8 cellular contexts compared by ENCODE assay signal in the genomic region with DNA sequence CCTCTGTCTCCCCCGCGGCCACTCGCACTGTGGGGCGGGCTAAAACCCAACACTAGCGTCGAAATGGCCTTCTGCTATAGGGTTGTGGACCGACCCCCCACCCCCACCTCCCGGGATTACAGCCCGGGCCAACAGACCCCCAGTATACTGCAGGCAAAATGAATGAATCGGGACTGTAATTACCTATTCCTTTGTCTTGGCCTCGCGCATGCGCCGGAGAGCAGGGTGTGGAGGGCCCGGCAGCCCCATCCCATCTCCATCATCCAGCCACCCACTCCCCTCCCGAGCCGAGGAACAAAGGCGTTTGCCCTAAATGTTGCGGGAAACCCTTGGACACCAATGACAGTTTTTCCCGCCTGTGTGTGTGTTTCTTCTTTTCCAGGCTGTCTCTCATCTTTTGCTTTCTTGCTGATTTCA. TPM values are rescaled to one million over a fixed set of nuclear protein-coding genes. Genes with fewer than 3 reads are reported as not detected.
A peak's percentile ranks its signal among the peaks of the same experiment; 100 is the strongest.
DNase-seq lines count a peak whose midpoint lies in the region; ATAC-seq and TF ChIP-seq lines count a peak whose summit lies in the region.

No MANE protein-coding gene starts in this region.

- intact Hi-C loops in posterior vena cava (cut with DNase I) = loop anchor here in 1 of 2 donors (10.0 kb wide), 1 partner anchor 1066 kb away; no protein-coding TSS in a partner anchor

- ATAC-seq in GM21390 (IDR thresholded peaks at IDR 0.05; ENCODE audit: unreplicated experiment) = peak; percentile 1

- peak overlapping the region; percentile 71 for H3K9ac ChIP-seq in mucosa of stomach (ENCODE audit: low read length)

- peaks cover 24% of the 10 kb centered on the region for H3K27me3 ChIP-seq in mucosa of stomach (ENCODE audit: control insufficient read depth, insufficient read depth, low read length)
- peaks cover 2% of the 10 kb centered on the region for H3K27me3 ChIP-seq in WERI-Rb-1 (ENCODE audit: insufficient read depth, low read depth, severe bottlenecking)

- H3K27ac ChIP-seq in cingulate gyrus (ENCODE audit: low read depth, low read length) (peak overlapping the region; percentile 78), WERI-Rb-1 (no peak overlapping the region)

- peak; percentile 31 for DNase-seq in D341Med (ENCODE audit: low spot score)
- peak; percentile 93 to 94 for DNase-seq in NCI-H2081 (lab: John Stamatoyannopoulos, UW)
- no peak for DNase-seq in posterior vena cava (ENCODE audit: low spot score)
- no peak for DNase-seq in NCI-H2227 (lab: John Stamatoyannopoulos, UW; ENCODE audit: unreplicated experiment)
- no peak for DNase-seq in WERI-Rb-1

- H3K9me3 ChIP-seq in mucosa of stomach (ENCODE audit: control insufficient read depth, low read length) (no peaks in the 10 kb centered on the region), WERI-Rb-1 (ENCODE audit: severe bottlenecking) (peaks cover 2% of the 10 kb centered on the region)

- H3K4me1 ChIP-seq in mucosa of stomach (ENCODE audit: control insufficient read depth, insufficient read depth, low read length) = peaks cover 11% of the 10 kb centered on the region

- TF ChIP-seq CTCF in WERI-Rb-1 (IDR thresholded peaks at IDR 0.05; ENCODE audit: low read depth, low read length) = no peak

- no peaks in the 10 kb centered on the region for H3K36me3 ChIP-seq in mucosa of stomach (ENCODE audit: control insufficient read depth, insufficient read depth, low read length)
- no peaks in the 10 kb centered on the region; the same call in 1 of the 2 replicates for H3K36me3 ChIP-seq in WERI-Rb-1

- peak overlapping the region; percentile 45 for H3K4me3 ChIP-seq in mucosa of stomach (ENCODE audit: low read length)
- H3K4me3 ChIP-seq in WERI-Rb-1 (ENCODE audit: low read depth, low read length) = no peak overlapping the region

RNA-seq across cellular contexts. Expression of gene BASP1, which starts 1.6 kb away (rescaled TPM):
- total RNA-seq in posterior vena cava = 10 to 100 TPM; 25.2 to 31.4 TPM

Comparison
In these comparisons a context has a peak if more than half of its experiments do, and no peak if none do; other contexts are left out.
1. DNase-seq: peak in D341Med (single experiment) and NCI-H2081 (2 of 2); none in posterior vena cava (single experiment), NCI-H2227 (single experiment) and WERI-Rb-1 (single experiment).